8 cellular contexts compared by ENCODE assay signal in genomic region chr14:77000340-77001235, GRCh38. TPM values are rescaled to one million over a fixed set of nuclear protein-coding genes. Genes with fewer than 3 reads are reported as not detected.
DNase-seq lines count a peak whose midpoint lies in the region; ATAC-seq and TF ChIP-seq lines count a peak whose summit lies in the region.

No MANE protein-coding gene starts in this region.

- no peak overlapping the region for H3K56ac ChIP-seq in H9 (ENCODE audit: insufficient read length, low read depth, low read length)

- H2BK5ac ChIP-seq in H9 (ENCODE audit: insufficient read length, low read length), result no peak overlapping the region

- H3K79me2 ChIP-seq in H9 (ENCODE audit: insufficient read depth, low read length), result no peaks in the 10 kb centered on the region
- H3K79me2 ChIP-seq in osteoblast (ENCODE audit: insufficient read depth, low read length), result no peaks in the 10 kb centered on the region

- H3K36me3 ChIP-seq in esophagus muscularis mucosa, result no peaks in the 10 kb centered on the region
- no peaks in the 10 kb centered on the region for H3K36me3 ChIP-seq in osteoblast (ENCODE audit: insufficient read depth, low read length)
- H3K36me3 ChIP-seq in Peyer's patch, result no peaks in the 10 kb centered on the region

- H3K4me2 ChIP-seq in H9 (ENCODE audit: insufficient read depth, insufficient read length, low read length) (no peak overlapping the region), osteoblast (ENCODE audit: insufficient read depth, low read length) (no peak overlapping the region)

- peaks cover 3% of the 10 kb centered on the region for H3K27me3 Mint-ChIP-seq in H9 (ENCODE audit: low read depth)

- H3K4me1 ChIP-seq in H9 (ENCODE audit: insufficient read depth, low read length), result peaks cover 17% of the 10 kb centered on the region; the same call in 1 of the 2 replicates
- peaks cover 14 to 16% (median 15%) of the 10 kb centered on the region in 4 donors for H3K4me1 ChIP-seq in esophagus muscularis mucosa
- peaks cover 9% of the 10 kb centered on the region for H3K4me1 ChIP-seq in osteoblast (ENCODE audit: insufficient read depth, low read length)
- peaks cover 0 to 9% (median 0%) of the 10 kb centered on the region in 4 donors for H3K4me1 ChIP-seq in Peyer's patch

- H4K91ac ChIP-seq in H9 (ENCODE audit: insufficient read length, low read depth, low read length), result no peak overlapping the region

- peak overlapping the region; percentile 25 for H3K18ac ChIP-seq in H9 (ENCODE audit: insufficient read length, low read depth, low read length)

- no peak overlapping the region for H2BK20ac ChIP-seq in H9 (ENCODE audit: low read depth, low read length, poor library complexity, severe bottlenecking)

- no peak overlapping the region for H2BK12ac ChIP-seq in H9 (ENCODE audit: insufficient read length, low read depth, low read length)

- H3K27ac Mint-ChIP-seq in H9, result peak overlapping the region; percentile 24 to 56 (median 50); a peak in 6 of 7 replicates

- H4K20me1 ChIP-seq in H9 (ENCODE audit: control insufficient read depth, insufficient read depth, insufficient read length) (no peaks in the 10 kb centered on the region), osteoblast (ENCODE audit: insufficient read depth, low read length) (no peaks in the 10 kb centered on the region)

- H3K27me3 ChIP-seq in H9 (ENCODE audit: insufficient read depth, low read length), result no peaks in the 10 kb centered on the region
- H3K27me3 ChIP-seq in esophagus muscularis mucosa, result no peaks in the 10 kb centered on the region
- no peaks in the 10 kb centered on the region for H3K27me3 ChIP-seq in osteoblast (ENCODE audit: insufficient read depth, low read length)
- no peaks in the 10 kb centered on the region for H3K27me3 ChIP-seq in Peyer's patch

- H3K9me3 ChIP-seq in H9 (ENCODE audit: control insufficient read depth, low read depth, low read length) (no peaks in the 10 kb centered on the region), esophagus muscularis mucosa (no peaks in the 10 kb centered on the region), osteoblast (ENCODE audit: low read depth, low read length) (no peaks in the 10 kb centered on the region), Peyer's patch (no peaks in the 10 kb centered on the region)

- WGBS in H9 (ENCODE audit: extremely low coverage, insufficient read length, low lambda C conversion rate), result no CpG with 5 or more reads among the region's 31 CpGs
- WGBS in esophagus muscularis mucosa, result 37% methylated on average over 28 of the region's 31 CpGs

- H3K9me3 Mint-ChIP-seq in H9, result no peaks in the 10 kb centered on the region; a peak in 1 of 5 replicates

- H3K4me3 ChIP-seq in esophagus muscularis mucosa, result peak overlapping the region; percentile 34 to 46 (median 36)
- H3K4me3 ChIP-seq in osteoblast (ENCODE audit: insufficient read depth, low read length), result no peak overlapping the region
- peak overlapping the region in 1 of 4 donors; percentile 17 for H3K4me3 ChIP-seq in Peyer's patch

- peak overlapping the region; percentile 3; the same call in 1 of the 2 replicates for H3K14ac ChIP-seq in H9 (ENCODE audit: insufficient read depth, low read length)

- H2BK15ac ChIP-seq in H9 (ENCODE audit: low read depth, low read length), result no peak overlapping the region

- no peak overlapping the region for H3K27ac ChIP-seq in H9 (ENCODE audit: insufficient read length, low read depth, low read length)
- peak overlapping the region; percentile 44 to 68 (median 58) for H3K27ac ChIP-seq in esophagus muscularis mucosa (replicated peaks in 1 of 4)
- H3K27ac ChIP-seq in osteoblast (ENCODE audit: low read depth, low read length), result no peak overlapping the region
- peak overlapping the region in 1 of 4 donors; percentile 22 for H3K27ac ChIP-seq in Peyer's patch

- H3K23me2 ChIP-seq in H9 (ENCODE audit: insufficient read length, low read depth, low read length, poor library complexity, severe bottlenecking), result no peaks in the 10 kb centered on the region

- H2AK5ac ChIP-seq in H9 (ENCODE audit: insufficient read length, low read length), result no peak overlapping the region

- TF ChIP-seq EP300 in esophagus muscularis mucosa (IDR thresholded peaks at IDR 0.05), result no peak

- TF ChIP-seq POLR2A in esophagus muscularis mucosa (IDR thresholded peaks at IDR 0.05; ENCODE audit: low read depth) (no peak), Peyer's patch (IDR thresholded peaks at IDR 0.05) (no peak)

- H2AFZ ChIP-seq in H9 (ENCODE audit: low read length) (no peak overlapping the region), osteoblast (ENCODE audit: low read length) (peak overlapping the region; percentile 86)

- peak; percentile 54 for DNase-seq in DMS53 treated with DMSO at 0.1 percent for 48 hours (lab: John Stamatoyannopoulos, UW; ENCODE audit: unreplicated experiment)
- DNase-seq in H9, result no peak
- peak; percentile 78 for DNase-seq in NOMO-1 treated with dmso at 0.1 percent for 144 hours (lab: John Stamatoyannopoulos, UW; ENCODE audit: unreplicated experiment)
- no peak for DNase-seq in esophagus muscularis mucosa (ENCODE audit: extremely low spot score)
- no peak for DNase-seq in osteoblast (ENCODE audit: insufficient read length, low spot score, missing footprints)
- no peak for DNase-seq in T1000 (lab: John Stamatoyannopoulos, UW)
- DNase-seq in Peyer's patch, result no peak

- no peak overlapping the region for H4K8ac ChIP-seq in H9 (replicated peaks; ENCODE audit: insufficient read length, low read depth, low read length)

- no peak overlapping the region for H3K4ac ChIP-seq in H9 (ENCODE audit: low read depth, low read length)

- intact Hi-C loops in esophagus muscularis mucosa (cut with DNase I), result no loop called here

- H3K4me3 Mint-ChIP-seq in H9, result no peak overlapping the region

- no peak overlapping the region for H3T11ph ChIP-seq in H9 (ENCODE audit: low read length)

- peaks cover 54 to 58% of the 10 kb centered on the region in 2 experiments for H3K4me1 Mint-ChIP-seq in H9

- TF ChIP-seq CTCF in H9 (conservative IDR thresholded peaks at IDR 0.05) (no peak), esophagus muscularis mucosa (IDR thresholded peaks at IDR 0.05) (no peak), osteoblast (IDR thresholded peaks at IDR 0.05; ENCODE audit: extremely low read depth, low read depth, low read length) (no peak), Peyer's patch (IDR thresholded peaks at IDR 0.05) (no peak)

- no peak overlapping the region for H3K9ac ChIP-seq in H9 (ENCODE audit: extremely low read depth, insufficient read length, low read length)

- no peak overlapping the region for H4K5ac ChIP-seq in H9 (ENCODE audit: insufficient read length, low read depth, low read length)

- H3K79me1 ChIP-seq in H9 (ENCODE audit: insufficient read depth, low read depth, low read length, poor library complexity, severe bottlenecking), result no peaks in the 10 kb centered on the region

- no peak for ATAC-seq in GM19467 (IDR thresholded peaks at IDR 0.05; ENCODE audit: unreplicated experiment)

- no peaks in the 10 kb centered on the region; a peak in 1 of 7 replicates for H3K36me3 Mint-ChIP-seq in H9 (ENCODE audit: insufficient read depth in 1 of 3, low read depth in 3 of 3)

- no peak overlapping the region for H2BK120ac ChIP-seq in H9 (ENCODE audit: low read depth, low read length, poor library complexity, severe bottlenecking)

- no peak overlapping the region for H3K23ac ChIP-seq in H9 (ENCODE audit: insufficient read length, low read depth, low read length)

RNA-seq across cellular contexts. Expression of gene IRF2BPL, which starts 27.9 kb away (rescaled TPM):
- 59.0 and 60.1 TPM in 2 replicates for total RNA-seq in H9 (2021)
- total RNA-seq in esophagus muscularis mucosa, result 100 to 1,000 TPM in 1 of 4 donors, 10 to 100 TPM in 3; 58.6 to 105 (median 98.4) TPM
- 19.4 and 26.4 TPM in 2 replicates for total RNA-seq in osteoblast
- 10 to 100 TPM; 10.3 to 20.6 (median 16.4) TPM for total RNA-seq in Peyer's patch

Comparison
In these comparisons a context has a peak if more than half of its experiments do, and no peak if none do; other contexts are left out.
1. DNase-seq: peak in DMS53 treated with DMSO at 0.1 percent for 48 hours (single experiment) and NOMO-1 treated with dmso at 0.1 percent for 144 hours (single experiment); none in H9 (single experiment), esophagus muscularis mucosa (single experiment), osteoblast (single experiment), T1000 (single experiment) and Peyer's patch (0 of 3).
2. H3K27ac ChIP-seq: peak in esophagus muscularis mucosa (4 of 4); none in H9 (single experiment) and osteoblast (single experiment).